ENCODE assay signal across 9 cellular contexts in the genomic region with DNA sequence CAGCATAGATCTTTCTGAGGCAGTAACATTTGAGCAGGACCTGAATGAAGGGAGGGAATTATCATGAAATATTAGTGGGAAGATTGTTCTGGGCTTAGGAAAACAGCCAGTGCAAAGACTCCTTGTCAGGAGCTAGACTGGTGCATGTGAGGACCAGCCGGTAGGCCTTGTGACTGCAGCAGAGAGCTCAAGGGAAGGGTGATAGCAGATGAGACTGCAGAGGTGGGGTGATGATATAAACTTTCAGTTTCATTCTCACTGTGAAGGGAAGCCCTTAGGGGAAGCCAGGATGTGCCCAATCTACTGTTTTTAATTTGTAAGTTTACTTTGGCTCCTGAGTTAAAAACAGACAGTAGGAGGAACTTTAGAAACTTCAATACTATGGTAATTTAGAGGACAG. TPM values are rescaled to one million over a fixed set of nuclear protein-coding genes. Genes with fewer than 3 reads are reported as not detected.
DNase-seq lines count a peak whose midpoint lies in the region; ATAC-seq and TF ChIP-seq lines count a peak whose summit lies in the region.
"Had no signal": no experiment of that assay in that cellular context is flagged by ENCODE, and none has a peak within 500 bp of the region (broad histone marks: within the 10 kb centered on the region; RNA-seq: fewer than 3 reads in every experiment).

No MANE protein-coding gene starts in this region.

- peaks cover 28% of the 10 kb centered on the region for H3K4me1 ChIP-seq in MM.1S (ENCODE audit: low read length)
- H3K4me1 ChIP-seq in left lung: peaks cover 0 to 24% of the 10 kb centered on the region in 2 donors
- H3K4me1 ChIP-seq in GM23338 (ENCODE audit: insufficient read depth): no peaks in the 10 kb centered on the region

- H3K4me3 ChIP-seq in MM.1S (ENCODE audit: low read length) (peak overlapping the region; percentile 20; the same call in 1 of the 2 replicates), left lung (no peak overlapping the region), GM23338 (no peak overlapping the region)

- peaks cover 65% of the 10 kb centered on the region for H3K4me1 Mint-ChIP-seq in activated T-helper 1 cell treated with anti-CD3 and anti-CD28 coated beads, Interleukin-12 subunit alpha, Interleukin-12 subunit beta, Interleukin-2, Interleukin-4 antibody, amounts not matched to agents 30 ng/mL and 10 ng/mL and 1 ng/mL, durations not matched to agents 14 hours and 24 hours and 36 hours (ENCODE audit: low read depth)
- peaks cover 4% of the 10 kb centered on the region; the same call in 1 of the 3 replicates for H3K4me1 Mint-ChIP-seq in GM23338

- peak overlapping the region; percentile 94 for H3K27ac Mint-ChIP-seq in activated T-helper 1 cell treated with anti-CD3 and anti-CD28 coated beads, Interleukin-12 subunit alpha, Interleukin-12 subunit beta, Interleukin-2, Interleukin-4 antibody, amounts not matched to agents 30 ng/mL and 10 ng/mL and 1 ng/mL, durations not matched to agents 14 hours and 24 hours and 36 hours
- no peak overlapping the region for H3K27ac Mint-ChIP-seq in GM23338

- intact Hi-C loops in activated T-helper 1 cell treated with anti-CD3 and anti-CD28 coated beads, Interleukin-12 subunit alpha, Interleukin-12 subunit beta, Interleukin-2, Interleukin-4 antibody, amounts not matched to agents 30 ng/mL and 10 ng/mL and 1 ng/mL, durations not matched to agents 14 hours and 24 hours and 36 hours (cut with micrococcal nuclease): loop anchor here (1.0 to 5.0 kb wide), 6 partner anchors 10 to 446 kb away; a partner anchor contains a TSS
- intact Hi-C loops in left lung (cut with DNase I): no loop called here

- H3K9ac ChIP-seq in MM.1S (ENCODE audit: low read length): peak overlapping the region; percentile 20; the same call in 1 of the 2 replicates

- TF ChIP-seq CTCF in MM.1S (IDR thresholded peaks at IDR 0.05; ENCODE audit: low read length): no peak
- no peak for TF ChIP-seq CTCF in left lung (IDR thresholded peaks at IDR 0.05)
- no peak for TF ChIP-seq CTCF in GM23338 (conservative IDR thresholded peaks at IDR 0.05; ENCODE audit: low read depth in 2 of 2)

- no peaks in the 10 kb centered on the region for H3K9me3 ChIP-seq in MM.1S (replicated peaks; ENCODE audit: insufficient read depth, low read length)
- no peaks in the 10 kb centered on the region for H3K9me3 ChIP-seq in left lung

- peak overlapping the region; percentile 76 for H3K4me3 Mint-ChIP-seq in activated T-helper 1 cell treated with anti-CD3 and anti-CD28 coated beads, Interleukin-12 subunit alpha, Interleukin-12 subunit beta, Interleukin-2, Interleukin-4 antibody, amounts not matched to agents 30 ng/mL and 10 ng/mL and 1 ng/mL, durations not matched to agents 14 hours and 24 hours and 36 hours
- no peak overlapping the region for H3K4me3 Mint-ChIP-seq in GM23338

- ATAC-seq in GM21576 (IDR thresholded peaks at IDR 0.05; ENCODE audit: unreplicated experiment) (peak; percentile 97), left lung (peak; percentile 65), GM23338 (no peak)
- ATAC-seq in stimulated activated naive CD8-positive, alpha-beta T cell treated with anti-CD3 and anti-CD28 coated beads, Interleukin-15, Interleukin-2, amounts not matched to agents 100 U/mL and 50 U/mL, for 24 hours: peak; percentile 98

- no peaks in the 10 kb centered on the region for H3K79me2 ChIP-seq in MM.1S (ENCODE audit: low read length)
- H3K79me2 ChIP-seq in GM23338 (replicated peaks; ENCODE audit: insufficient read depth): no peaks in the 10 kb centered on the region

- H3K9me2 ChIP-seq in MM.1S (replicated peaks; ENCODE audit: insufficient read depth, low read length): no peaks in the 10 kb centered on the region
- H3K9me2 ChIP-seq in GM23338 (ENCODE audit: insufficient read depth): peaks cover 10% of the 10 kb centered on the region; the same call in 1 of the 2 replicates

- H3K27me3 Mint-ChIP-seq in activated T-helper 1 cell treated with anti-CD3 and anti-CD28 coated beads, Interleukin-12 subunit alpha, Interleukin-12 subunit beta, Interleukin-2, Interleukin-4 antibody, amounts not matched to agents 30 ng/mL and 10 ng/mL and 1 ng/mL, durations not matched to agents 14 hours and 24 hours and 36 hours (ENCODE audit: insufficient read depth): no peaks in the 10 kb centered on the region
- H3K27me3 Mint-ChIP-seq in GM23338 (ENCODE audit: insufficient read depth, low read depth, poor library complexity): no peaks in the 10 kb centered on the region

- H2AFZ ChIP-seq in MM.1S (ENCODE audit: low read length) (peak overlapping the region; percentile 77), GM23338 (no peak overlapping the region)

- peak; percentile 65 for DNase-seq in EH (ENCODE audit: low read depth)
- DNase-seq in MM.1S: peak; percentile 89
- DNase-seq in activated T-helper 1 cell treated with anti-CD3 and anti-CD28 coated beads, Interleukin-12 subunit alpha, Interleukin-12 subunit beta, Interleukin-2, Interleukin-4 antibody, amounts not matched to agents 30 ng/mL and 10 ng/mL and 1 ng/mL, durations not matched to agents 14 hours and 24 hours and 36 hours (ENCODE audit: low spot score): peak; percentile 65
- peak in 1 of 2 donors; percentile 41 for DNase-seq in left lung
- DNase-seq in stimulated activated naive CD8-positive, alpha-beta T cell treated with anti-CD3 and anti-CD28 coated beads, Interleukin-15, Interleukin-2, amounts not matched to agents 100 U/mL and 50 U/mL, for 24 hours: peak; percentile 47
- no peak for DNase-seq in GM23338 (ENCODE audit: low spot score)
- no peak for DNase-seq in GDM1 (lab: John Stamatoyannopoulos, UW)

- no peaks in the 10 kb centered on the region for H3K27me3 ChIP-seq in MM.1S (replicated peaks; ENCODE audit: insufficient read depth, low read length)
- H3K27me3 ChIP-seq in left lung: no peaks in the 10 kb centered on the region
- no peaks in the 10 kb centered on the region for H3K27me3 ChIP-seq in GM23338 (ENCODE audit: insufficient read depth)

- H3K27ac ChIP-seq in MM.1S (ENCODE audit: low read length) (peak overlapping the region; percentile 60; the same call in 1 of the 2 replicates), left lung (peak overlapping the region; percentile 33 to 50), GM23338 (ENCODE audit: low read depth) (no peak overlapping the region)

- peaks cover 20% of the 10 kb centered on the region for H3K9me3 Mint-ChIP-seq in activated T-helper 1 cell treated with anti-CD3 and anti-CD28 coated beads, Interleukin-12 subunit alpha, Interleukin-12 subunit beta, Interleukin-2, Interleukin-4 antibody, amounts not matched to agents 30 ng/mL and 10 ng/mL and 1 ng/mL, durations not matched to agents 14 hours and 24 hours and 36 hours
- H3K9me3 Mint-ChIP-seq in GM23338: no peaks in the 10 kb centered on the region

- H4K20me1 ChIP-seq in MM.1S (ENCODE audit: insufficient read depth, low read length): no peaks in the 10 kb centered on the region
- H4K20me1 ChIP-seq in GM23338 (replicated peaks; ENCODE audit: insufficient read depth): no peaks in the 10 kb centered on the region

- peaks cover 16% of the 10 kb centered on the region for H3K36me3 Mint-ChIP-seq in activated T-helper 1 cell treated with anti-CD3 and anti-CD28 coated beads, Interleukin-12 subunit alpha, Interleukin-12 subunit beta, Interleukin-2, Interleukin-4 antibody, amounts not matched to agents 30 ng/mL and 10 ng/mL and 1 ng/mL, durations not matched to agents 14 hours and 24 hours and 36 hours (ENCODE audit: low read depth)
- H3K36me3 Mint-ChIP-seq in GM23338 (ENCODE audit: low read depth): no peaks in the 10 kb centered on the region

- H3K36me3 ChIP-seq in MM.1S (replicated peaks; ENCODE audit: insufficient read depth, low read length) (no peaks in the 10 kb centered on the region), left lung (no peaks in the 10 kb centered on the region), GM23338 (ENCODE audit: insufficient read depth) (no peaks in the 10 kb centered on the region)

- H3K4me2 ChIP-seq in MM.1S (ENCODE audit: low read depth, low read length) (peak overlapping the region; percentile 67), GM23338 (no peak overlapping the region)

- H3F3A ChIP-seq in MM.1S (ENCODE audit: insufficient read depth, low read length) (peaks cover 10% of the 10 kb centered on the region), GM23338 (replicated peaks; ENCODE audit: low read depth) (no peaks in the 10 kb centered on the region)

TF ChIP-seq in GM23338, 12 proteins besides CTCF, POLR2A, EP300 and RAD21 (continues in another document):
- TF ChIP-seq NANOG (IDR thresholded peaks at IDR 0.05; ENCODE audit: borderline replicate concordance): no peak
- no peak for TF ChIP-seq EZH2phosphoT487 (IDR thresholded peaks at IDR 0.05; ENCODE audit: unreplicated experiment)
- no peak for TF ChIP-seq EZH2 (IDR thresholded peaks at IDR 0.05; ENCODE audit: low read depth, unreplicated experiment)
- no peak for TF ChIP-seq STAT1 (IDR thresholded peaks at IDR 0.05; ENCODE audit: unreplicated experiment)

RNA-seq across cellular contexts. Expression of a gene that starts 12.4 kb away (rescaled TPM):
- total RNA-seq in activated T-helper 1 cell treated with anti-CD3 and anti-CD28 coated beads, Interleukin-12 subunit alpha, Interleukin-12 subunit beta, Interleukin-2, Interleukin-4 antibody, amounts not matched to agents 30 ng/mL and 10 ng/mL and 1 ng/mL, durations not matched to agents 14 hours and 24 hours and 36 hours: 3.4 TPM in 2 replicates
- not detected for total RNA-seq in left lung
- total RNA-seq in GM23338 (2014; rRNA removed; shearing (Covaris generic)): not detected in 2 replicates
- not detected in 2 replicates for polyA plus RNA-seq in GM23338 (2016; fragmentation: Nextera tagmentation; extraction: Ambion mirVana)
- total RNA-seq: H1 had no signal
- polyA plus RNA-seq: H1 had no signal

RNA-seq across cellular contexts. Expression of a gene that starts 15.4 kb away (rescaled TPM):
- total RNA-seq in activated T-helper 1 cell treated with anti-CD3 and anti-CD28 coated beads, Interleukin-12 subunit alpha, Interleukin-12 subunit beta, Interleukin-2, Interleukin-4 antibody, amounts not matched to agents 30 ng/mL and 10 ng/mL and 1 ng/mL, durations not matched to agents 14 hours and 24 hours and 36 hours: 6.9 and 8.1 TPM in 2 replicates
- total RNA-seq in left lung: not detected
- not detected in 2 replicates for total RNA-seq in GM23338 (2014; rRNA removed; shearing (Covaris generic))
- not detected in 2 replicates for polyA plus RNA-seq in GM23338 (2016; fragmentation: Nextera tagmentation; extraction: Ambion mirVana)
- total RNA-seq: H1 had no signal
- polyA plus RNA-seq: H1 had no signal

Comparison
In these comparisons a context has a peak if more than half of its experiments do, and no peak if none do; other contexts are left out.
1. DNase-seq: peak in EH (single experiment), MM.1S (single experiment), activated T-helper 1 cell treated with anti-CD3 and anti-CD28 coated beads, Interleukin-12 subunit alpha, Interleukin-12 subunit beta, Interleukin-2, Interleukin-4 antibody, amounts not matched to agents 30 ng/mL and 10 ng/mL and 1 ng/mL, durations not matched to agents 14 hours and 24 hours and 36 hours (single experiment) and stimulated activated naive CD8-positive, alpha-beta T cell treated with anti-CD3 and anti-CD28 coated beads, Interleukin-15, Interleukin-2, amounts not matched to agents 100 U/mL and 50 U/mL, for 24 hours (single experiment); none in GM23338 (single experiment) and GDM1 (single experiment).